In the genomic region with DNA sequence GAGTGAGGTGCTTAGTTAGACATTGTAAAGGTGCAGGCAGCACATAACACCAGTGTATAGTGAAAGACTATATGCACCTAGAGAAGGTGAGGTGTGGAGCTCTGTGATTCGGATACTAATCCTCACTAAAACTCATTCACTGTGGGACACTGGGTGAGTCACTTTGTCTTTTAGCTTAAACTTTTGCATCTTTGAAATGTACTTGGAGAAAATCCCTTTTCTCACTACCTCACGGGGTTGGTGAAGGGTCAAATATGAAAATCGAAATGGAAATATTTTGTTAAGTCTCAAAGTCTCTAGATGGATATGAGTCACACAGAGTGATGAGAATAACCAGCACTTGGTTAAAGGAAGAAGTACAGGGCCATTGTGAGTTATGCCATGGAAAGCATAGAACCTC, we compare ENCODE assay signal across 9 cellular contexts. TPM values are rescaled to one million over a fixed set of nuclear protein-coding genes. Genes with fewer than 3 reads are reported as not detected.
DNase-seq lines count a peak whose midpoint lies in the region; ATAC-seq and TF ChIP-seq lines count a peak whose summit lies in the region.
"Had no signal": no experiment of that assay in that cellular context is flagged by ENCODE, and none has a peak within 500 bp of the region (broad histone marks: within the 10 kb centered on the region; RNA-seq: fewer than 3 reads in every experiment).

No MANE protein-coding gene starts in this region.

- TF ChIP-seq POLR2A in esophagus muscularis mucosa (IDR thresholded peaks at IDR 0.05; ENCODE audit: low read depth): no peak

- no peak for TF ChIP-seq CTCF in esophagus muscularis mucosa (IDR thresholded peaks at IDR 0.05)

- H3K9me3 ChIP-seq in esophagus muscularis mucosa: no peaks in the 10 kb centered on the region

- intact Hi-C loops in esophagus muscularis mucosa (cut with DNase I): no loop called here

- DNase-seq in fibroblast of peridontal ligament (ENCODE audit: extremely low read depth): peak; percentile 64
- no peak for DNase-seq in retina
- DNase-seq in NCI-H226: no peak
- DNase-seq in NCI-H2171 (lab: John Stamatoyannopoulos, UW): no peak
- DNase-seq in esophagus muscularis mucosa (ENCODE audit: extremely low spot score): no peak
- DNase-seq: NCI-H446 had no signal

- no peaks in the 10 kb centered on the region for H3K36me3 ChIP-seq in esophagus muscularis mucosa

- H3K4me1 ChIP-seq in esophagus muscularis mucosa: peaks cover 0 to 12% (median 3%) of the 10 kb centered on the region in 4 donors

- H3K27me3 ChIP-seq in esophagus muscularis mucosa: no peaks in the 10 kb centered on the region

- no peak overlapping the region for H3K27ac ChIP-seq in esophagus muscularis mucosa (replicated peaks in 1 of 4)

- 72% methylated on average over 3 of the region's 3 CpGs for WGBS in esophagus muscularis mucosa

- peak; percentile 87 for ATAC-seq in GM18520 (IDR thresholded peaks at IDR 0.05; ENCODE audit: unreplicated experiment)
- ATAC-seq in GM21447 (IDR thresholded peaks at IDR 0.05; ENCODE audit: unreplicated experiment): peak; percentile 73
- peak; percentile 84 for ATAC-seq in HG03175 (IDR thresholded peaks at IDR 0.05; ENCODE audit: unreplicated experiment)

- H3K4me3 ChIP-seq in esophagus muscularis mucosa: no peak overlapping the region

- TF ChIP-seq EP300 in esophagus muscularis mucosa (IDR thresholded peaks at IDR 0.05): no peak

RNA-seq across cellular contexts. Expression of gene MDFIC, which starts 38.0 kb away (rescaled TPM):
- 10 to 100 TPM; 34.5 to 71.3 (median 36.5) TPM for total RNA-seq in esophagus muscularis mucosa
